ENCODE assay signal across 1 cellular context in the genomic region with DNA sequence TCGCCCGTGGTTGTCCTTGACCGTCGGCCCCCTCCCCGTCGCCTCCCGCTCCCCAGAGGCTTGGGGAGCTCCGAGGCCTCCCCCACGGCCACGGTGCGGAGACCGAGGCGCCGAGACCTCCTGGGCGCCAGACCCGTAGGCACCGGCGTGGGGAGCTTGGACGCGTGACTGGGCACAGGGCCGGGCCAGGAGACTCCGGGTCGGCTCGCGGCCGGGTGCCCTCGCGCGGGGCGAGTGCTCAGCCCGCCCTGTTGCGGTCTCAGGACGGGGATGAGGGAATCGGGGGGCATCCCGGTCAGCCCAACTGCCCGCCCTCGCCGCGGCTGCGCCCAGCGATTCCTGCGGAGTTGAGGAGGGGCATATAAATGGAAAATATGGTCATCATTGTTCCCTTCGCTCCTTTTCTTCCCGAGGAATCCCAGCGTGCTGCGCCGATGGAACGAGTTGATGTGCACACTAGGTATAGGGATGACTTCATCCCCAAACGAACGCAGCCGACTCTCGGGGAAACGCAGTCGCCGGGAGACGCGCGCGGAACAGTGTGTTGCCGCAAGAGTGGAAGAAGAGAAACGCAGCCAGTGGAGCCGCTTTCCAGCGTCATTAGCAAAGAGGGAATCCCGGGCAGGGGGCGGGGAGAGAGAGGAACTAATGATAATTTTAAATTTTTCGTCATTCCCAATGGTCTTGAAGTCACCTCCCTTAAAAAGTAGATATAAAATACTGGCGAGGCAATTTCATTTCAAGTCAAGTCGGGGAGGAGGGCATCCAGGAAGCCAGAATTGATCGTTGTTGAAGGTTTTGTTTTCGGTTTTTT.
TF ChIP-seq lines count a peak whose summit lies in the region.

No MANE protein-coding gene starts in this region.

TF ChIP-seq in PFSK-1, 5 proteins besides CTCF, POLR2A, EP300 and RAD21 (continued from another document):
- TF ChIP-seq, protein P1, sequence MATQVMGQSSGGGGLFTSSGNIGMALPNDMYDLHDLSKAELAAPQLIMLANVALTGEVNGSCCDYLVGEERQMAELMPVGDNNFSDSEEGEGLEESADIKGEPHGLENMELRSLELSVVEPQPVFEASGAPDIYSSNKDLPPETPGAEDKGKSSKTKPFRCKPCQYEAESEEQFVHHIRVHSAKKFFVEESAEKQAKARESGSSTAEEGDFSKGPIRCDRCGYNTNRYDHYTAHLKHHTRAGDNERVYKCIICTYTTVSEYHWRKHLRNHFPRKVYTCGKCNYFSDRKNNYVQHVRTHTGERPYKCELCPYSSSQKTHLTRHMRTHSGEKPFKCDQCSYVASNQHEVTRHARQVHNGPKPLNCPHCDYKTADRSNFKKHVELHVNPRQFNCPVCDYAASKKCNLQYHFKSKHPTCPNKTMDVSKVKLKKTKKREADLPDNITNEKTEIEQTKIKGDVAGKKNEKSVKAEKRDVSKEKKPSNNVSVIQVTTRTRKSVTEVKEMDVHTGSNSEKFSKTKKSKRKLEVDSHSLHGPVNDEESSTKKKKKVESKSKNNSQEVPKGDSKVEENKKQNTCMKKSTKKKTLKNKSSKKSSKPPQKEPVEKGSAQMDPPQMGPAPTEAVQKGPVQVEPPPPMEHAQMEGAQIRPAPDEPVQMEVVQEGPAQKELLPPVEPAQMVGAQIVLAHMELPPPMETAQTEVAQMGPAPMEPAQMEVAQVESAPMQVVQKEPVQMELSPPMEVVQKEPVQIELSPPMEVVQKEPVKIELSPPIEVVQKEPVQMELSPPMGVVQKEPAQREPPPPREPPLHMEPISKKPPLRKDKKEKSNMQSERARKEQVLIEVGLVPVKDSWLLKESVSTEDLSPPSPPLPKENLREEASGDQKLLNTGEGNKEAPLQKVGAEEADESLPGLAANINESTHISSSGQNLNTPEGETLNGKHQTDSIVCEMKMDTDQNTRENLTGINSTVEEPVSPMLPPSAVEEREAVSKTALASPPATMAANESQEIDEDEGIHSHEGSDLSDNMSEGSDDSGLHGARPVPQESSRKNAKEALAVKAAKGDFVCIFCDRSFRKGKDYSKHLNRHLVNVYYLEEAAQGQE (IDR thresholded peaks at IDR 0.05; ENCODE audit: insufficient read depth in 1 of 2, low read depth in 2 of 2, low read length in 2 of 2): no peak
